ENCODE assay signal across 8 cellular contexts in the genomic region with DNA sequence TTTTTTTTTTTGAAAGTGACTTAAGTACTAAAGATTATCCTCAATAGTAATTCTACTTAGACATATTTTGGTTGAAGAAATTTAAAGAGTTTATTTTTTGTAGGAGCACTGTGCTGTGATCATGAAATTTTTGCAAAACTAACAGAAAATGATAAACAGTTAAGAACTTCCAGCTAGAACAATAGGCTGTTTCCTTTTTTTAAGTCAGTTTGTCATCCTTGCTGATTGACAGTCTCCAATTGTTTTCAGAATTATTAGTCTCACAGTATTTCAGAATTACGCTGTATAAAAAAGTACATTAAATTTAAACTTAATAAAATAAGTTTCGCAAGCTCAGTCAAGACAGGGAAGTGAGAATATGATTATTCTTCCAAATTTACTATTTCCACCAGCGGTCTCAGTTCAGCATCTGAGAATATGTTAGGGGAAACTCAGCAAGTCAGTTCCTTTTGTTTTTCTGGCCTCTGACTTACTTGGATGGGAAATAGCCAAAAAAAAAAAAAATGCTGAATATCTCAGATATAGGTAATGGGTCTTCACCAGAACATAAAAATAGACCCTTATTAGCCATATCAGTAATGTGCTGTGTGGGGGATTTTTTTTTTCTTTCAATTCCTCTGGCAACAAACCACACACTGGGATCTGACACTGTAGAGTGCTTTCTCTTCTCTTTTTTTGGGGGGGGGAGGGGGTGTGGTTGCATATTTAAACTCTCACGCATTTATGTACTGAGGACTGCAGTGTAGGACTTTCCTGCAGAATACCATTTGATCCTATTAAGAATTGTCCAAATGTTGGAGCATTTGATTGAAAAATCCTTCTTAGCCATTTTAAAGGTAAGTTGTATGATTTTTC. TPM values are rescaled to one million over a fixed set of nuclear protein-coding genes. Genes with fewer than 3 reads are reported as not detected.
DNase-seq lines count a peak whose midpoint lies in the region; ATAC-seq and TF ChIP-seq lines count a peak whose summit lies in the region.
"Had no signal": no experiment of that assay in that cellular context is flagged by ENCODE, and none has a peak within 500 bp of the region (broad histone marks: within the 10 kb centered on the region; RNA-seq: fewer than 3 reads in every experiment).

A gene (plus strand): TSS at position 732 of the 855 bp plus-strand sequence. CDS start 8,099 bp downstream, outside the sequence.

- H3K27ac ChIP-seq in left lung = peak within 1 kb of the TSS; percentile 20 to 71
- H3K27ac ChIP-seq in urinary bladder (ENCODE audit: low read depth) = no peak within 1 kb of the TSS
- H3K27ac ChIP-seq in colonic mucosa = no peak within 1 kb of the TSS

- intact Hi-C loops in left lung (cut with DNase I) = no loop called here
- intact Hi-C loops in colonic mucosa (cut with DNase I) = no loop called here

- H3K36me3 ChIP-seq in left lung (no peaks in the 10 kb centered on the region), urinary bladder (ENCODE audit: insufficient read depth) (no peaks in the 10 kb centered on the region), colonic mucosa (no peaks in the 10 kb centered on the region)

- peaks cover 30 to 78% of the 10 kb centered on the region in 2 donors for H3K4me1 ChIP-seq in left lung
- H3K4me1 ChIP-seq in urinary bladder (ENCODE audit: insufficient read depth) = no peaks in the 10 kb centered on the region
- H3K4me1 ChIP-seq in colonic mucosa = no peaks in the 10 kb centered on the region

- DNase-seq in OCI-M2 (lab: John Stamatoyannopoulos, UW; ENCODE audit: unreplicated experiment) (peak; percentile 73), left lung (no peak), UCSD-AML1 (lab: John Stamatoyannopoulos, UW; ENCODE audit: unreplicated experiment) (no peak), colonic mucosa (no peak)

- H3K27me3 ChIP-seq in left lung (no peaks in the 10 kb centered on the region), colonic mucosa (no peaks in the 10 kb centered on the region)

- H3K9ac ChIP-seq in colonic mucosa (ENCODE audit: low read depth in 2 of 2, low read length in 2 of 2) = no peak within 1 kb of the TSS

- H3K4me3 ChIP-seq in left lung = peak within 1 kb of the TSS in 1 of 2 donors; percentile 24
- no peak within 1 kb of the TSS for H3K4me3 ChIP-seq in urinary bladder (ENCODE audit: low read depth, low read length)
- no peak within 1 kb of the TSS for H3K4me3 ChIP-seq in colonic mucosa

- WGBS in urinary bladder = 78% methylated on average over 4 of the region's 4 CpGs

- H3K9me3 ChIP-seq in left lung (no peaks in the 10 kb centered on the region), colonic mucosa (no peaks in the 10 kb centered on the region)

- TF ChIP-seq CTCF in left lung (IDR thresholded peaks at IDR 0.05) (no peak), colonic mucosa (IDR thresholded peaks at IDR 0.05) (no peak)

- peak; percentile 93 for ATAC-seq in HG02610 (IDR thresholded peaks at IDR 0.05; ENCODE audit: unreplicated experiment)
- peak; percentile 48 for ATAC-seq in left lung
- no peak for ATAC-seq in GM18520 (IDR thresholded peaks at IDR 0.05; ENCODE audit: unreplicated experiment)

RNA-seq across cellular contexts. Expression of the gene that starts here (rescaled TPM):
- 100 to 1,000 TPM; 137 to 253 TPM for total RNA-seq in left lung
- 399 TPM for total RNA-seq in urinary bladder
- polyA plus RNA-seq in urinary bladder = 24.1 TPM
- total RNA-seq in colonic mucosa = 10 to 100 TPM in 1 of 2 donors, 1 to 10 TPM in 1; 8.7 to 26.5 TPM
- total RNA-seq: T-helper 1 cell treated with Interleukin-12 subunit alpha and Interleukin-12 subunit beta and Interleukin-4 antibody, amounts not matched to agents 30 ng/mL and 1 ng/mL, for 36 hours had no signal

Comparison
In these comparisons a context has a peak if more than half of its experiments do, and no peak if none do; other contexts are left out.
1. RNA of the gene that starts here (total RNA-seq): 399 TPM in urinary bladder (single experiment) and 137 to 253 TPM in left lung; 8.7 to 26.5 TPM in colonic mucosa; every median in the first group is over 4 times any median in the second.
2. H3K27ac ChIP-seq: peak in left lung (2 of 2); none in urinary bladder (single experiment) and colonic mucosa (single experiment).